20 cellular contexts compared by ENCODE assay signal in the genomic region with DNA sequence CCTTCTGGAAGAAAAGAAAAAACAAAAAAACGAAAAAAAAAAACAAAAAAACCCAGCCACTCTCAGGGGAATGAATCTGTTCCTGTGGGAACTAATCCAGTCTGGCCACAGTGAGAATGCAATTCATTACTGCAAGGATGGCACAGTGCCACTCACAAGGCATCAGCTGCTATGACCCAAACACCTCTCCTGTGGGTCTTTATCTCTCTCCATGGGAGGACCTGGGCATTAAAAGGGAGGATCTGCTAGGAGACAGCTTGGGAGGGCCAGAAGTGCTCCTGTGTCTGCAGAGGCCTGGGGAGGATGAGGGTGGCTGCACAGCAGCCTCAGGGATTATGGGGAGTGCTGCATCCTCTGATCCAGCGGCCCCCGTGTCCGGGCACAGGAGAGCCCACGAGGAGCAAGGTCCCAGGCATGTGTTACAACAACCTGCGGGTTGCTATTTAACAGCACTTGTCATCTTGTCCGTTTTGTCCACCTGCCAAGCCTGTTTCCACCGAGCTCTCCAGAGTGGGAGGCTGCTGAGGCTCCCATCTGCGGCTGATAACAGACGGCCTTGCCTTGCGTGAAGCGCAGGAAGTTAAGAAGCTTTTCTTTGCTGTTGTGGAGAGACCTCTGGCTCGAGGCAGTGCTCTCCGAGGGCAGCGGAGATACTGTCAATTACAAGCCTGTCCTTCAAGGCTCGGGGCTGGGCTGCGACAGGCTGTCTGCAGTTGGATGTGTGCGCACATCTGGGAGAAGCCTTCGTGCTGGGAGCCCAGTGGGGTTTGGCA.
A peak's percentile ranks its signal among the peaks of the same experiment; 100 is the strongest.
DNase-seq lines count a peak whose midpoint lies in the region; ATAC-seq and TF ChIP-seq lines count a peak whose summit lies in the region.
"Had no signal": no experiment of that assay in that cellular context is flagged by ENCODE, and none has a peak within 500 bp of the region (broad histone marks: within the 10 kb centered on the region; RNA-seq: fewer than 3 reads in every experiment).

No MANE protein-coding gene starts in this region.

- ATAC-seq in Right ventricle myocardium superior (ENCODE audit: poor library complexity) (peak; percentile 38), gastroesophageal sphincter (peak; percentile 13), HG03520 (IDR thresholded peaks at IDR 0.05; ENCODE audit: unreplicated experiment) (no peak)
- ATAC-seq: activated CD4-positive, alpha-beta T cell treated with anti-CD3 and anti-CD28 coated beads for 36 hours had no signal

- H3K27me3 ChIP-seq in left ventricle myocardium inferior (ENCODE audit: low read depth): peaks cover 22% of the 10 kb centered on the region
- peaks cover 20% of the 10 kb centered on the region for H3K27me3 ChIP-seq in gastroesophageal sphincter

- no peaks in the 10 kb centered on the region for H3K36me3 Mint-ChIP-seq in progenitor cell of endocrine pancreas (ENCODE audit: insufficient read depth)
- H3K36me3 Mint-ChIP-seq: CD4-positive, alpha-beta memory T cell had no signal

- intact Hi-C loops in Right ventricle myocardium superior (cut with DNase I): loop anchor here (10.0 kb wide), 1 partner anchor 169 kb away; no protein-coding TSS in a partner anchor
- intact Hi-C loops in left ventricle myocardium inferior (cut with micrococcal nuclease): no loop called here

- H3K9me3 ChIP-seq in left ventricle myocardium inferior (replicated peaks): no peaks in the 10 kb centered on the region
- H3K9me3 ChIP-seq in gastroesophageal sphincter: no peaks in the 10 kb centered on the region
- H3K9me3 ChIP-seq: esophagus squamous epithelium, stomach had no signal

- no peak overlapping the region for H3K4me3 Mint-ChIP-seq in progenitor cell of endocrine pancreas (ENCODE audit: low read depth)
- H3K4me3 Mint-ChIP-seq: activated CD4-positive, alpha-beta T cell treated with anti-CD3 and anti-CD28 coated beads for 36 hours; CD4-positive, alpha-beta memory T cell had no signal

- peaks cover 2% of the 10 kb centered on the region for H3K4me1 Mint-ChIP-seq in progenitor cell of endocrine pancreas (ENCODE audit: low read depth)
- H3K4me1 Mint-ChIP-seq: activated CD4-positive, alpha-beta T cell treated with anti-CD3 and anti-CD28 coated beads for 36 hours; CD4-positive, alpha-beta memory T cell had no signal

- no peak for TF ChIP-seq EP300 in gastroesophageal sphincter (IDR thresholded peaks at IDR 0.05)

- H3K27ac ChIP-seq in left ventricle myocardium inferior (replicated peaks) (no peak overlapping the region), gastroesophageal sphincter (no peak overlapping the region)
- H3K27ac ChIP-seq: esophagus squamous epithelium, HL-60, stomach had no signal

- no peak for DNase-seq in Right ventricle myocardium superior
- no peak for DNase-seq in left ventricle myocardium inferior
- DNase-seq in NCI-H524 (lab: John Stamatoyannopoulos, UW): peak; percentile 69 to 88
- DNase-seq in superior temporal gyrus (ENCODE audit: extremely low spot score): peak; percentile 19
- DNase-seq in progenitor cell of endocrine pancreas (ENCODE audit: low spot score, unreplicated experiment): no peak
- DNase-seq in activated CD4-positive, alpha-beta T cell treated with anti-CD3 and anti-CD28 coated beads for 1 hour: no peak
- DNase-seq: activated CD4-positive, alpha-beta T cell treated with anti-CD3 and anti-CD28 coated beads for 36 hours; activated effector memory CD4-positive, alpha-beta T cell treated with anti-CD3 and anti-CD28 coated beads, Interleukin-2, amount 50 U/mL, for 16 hours; amniotic stem cell; CD4-positive, alpha-beta memory T cell; central memory CD4-positive, alpha-beta T cell; effector CD8-positive, alpha-beta T cell; esophagus squamous epithelium; GOT3; stimulated activated CD4-positive, alpha-beta T cell treated with anti-CD3 and anti-CD28 coated beads, Interleukin-2, amount 100 ng/mL, for 48 hours; stomach had no signal

- peaks cover 13% of the 10 kb centered on the region for H3K4me1 ChIP-seq in left ventricle myocardium inferior
- H3K4me1 ChIP-seq in gastroesophageal sphincter: no peaks in the 10 kb centered on the region
- H3K4me1 ChIP-seq: esophagus squamous epithelium, stomach had no signal

- TF ChIP-seq CTCF in left ventricle myocardium inferior (IDR thresholded peaks at IDR 0.05; ENCODE audit: borderline replicate concordance) (no peak), gastroesophageal sphincter (IDR thresholded peaks at IDR 0.05) (no peak), progenitor cell of endocrine pancreas (IDR thresholded peaks at IDR 0.05; ENCODE audit: unreplicated experiment) (no peak)

- H3K4me3 ChIP-seq in left ventricle myocardium inferior (no peak overlapping the region), gastroesophageal sphincter (no peak overlapping the region)
- H3K4me3 ChIP-seq: esophagus squamous epithelium, lung, stomach had no signal

- no peaks in the 10 kb centered on the region for H3K9me3 Mint-ChIP-seq in progenitor cell of endocrine pancreas (ENCODE audit: low read depth)
- H3K9me3 Mint-ChIP-seq: CD4-positive, alpha-beta memory T cell had no signal

- 31 to 83% methylated on average over 6 to 7 of the region's 19 CpGs for WGBS in gastroesophageal sphincter (ENCODE audit: low coverage in 1 of 2), 2 donors

- H3K36me3 ChIP-seq in left ventricle myocardium inferior (no peaks in the 10 kb centered on the region), gastroesophageal sphincter (no peaks in the 10 kb centered on the region)
- H3K36me3 ChIP-seq: esophagus squamous epithelium, stomach had no signal

- TF ChIP-seq POLR2A in gastroesophageal sphincter (IDR thresholded peaks at IDR 0.05): no peak

- H3K27ac Mint-ChIP-seq in progenitor cell of endocrine pancreas: no peak overlapping the region
- H3K27ac Mint-ChIP-seq: activated CD4-positive, alpha-beta T cell treated with anti-CD3 and anti-CD28 coated beads for 36 hours; CD4-positive, alpha-beta memory T cell had no signal

- H3K27me3 Mint-ChIP-seq in progenitor cell of endocrine pancreas: peaks cover 63% of the 10 kb centered on the region

Comparison
In these comparisons a context has a peak if more than half of its experiments do, and no peak if none do; other contexts are left out.
1. DNase-seq: peak in NCI-H524 (2 of 2) and superior temporal gyrus (single experiment); none in Right ventricle myocardium superior (single experiment), left ventricle myocardium inferior (single experiment), progenitor cell of endocrine pancreas (single experiment) and activated CD4-positive, alpha-beta T cell treated with anti-CD3 and anti-CD28 coated beads for 1 hour (single experiment).